Comparison of ENCODE assay signal across 15 cellular contexts in the genomic region with DNA sequence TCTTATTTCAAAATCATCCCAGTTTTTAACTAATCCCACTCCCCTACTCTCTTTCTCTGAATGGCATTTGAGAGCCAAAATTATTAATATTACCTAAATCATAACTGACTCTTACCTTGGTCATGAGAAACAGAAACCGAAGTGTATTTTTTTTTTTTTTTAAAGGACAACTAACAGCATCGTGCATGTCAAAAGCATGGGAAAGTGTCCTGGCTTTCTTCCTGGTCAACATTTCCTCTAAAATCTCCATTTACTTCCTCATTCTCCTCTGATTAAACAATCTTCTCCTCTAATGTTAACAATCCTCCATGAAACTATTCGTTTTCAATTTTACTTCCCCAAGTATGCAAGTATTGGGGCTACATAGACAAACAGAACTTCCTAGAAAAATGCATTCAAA. TPM values are rescaled to one million over a fixed set of nuclear protein-coding genes. Genes with fewer than 3 reads are reported as not detected.
DNase-seq lines count a peak whose midpoint lies in the region; ATAC-seq and TF ChIP-seq lines count a peak whose summit lies in the region.
"Had no signal": no experiment of that assay in that cellular context is flagged by ENCODE, and none has a peak within 500 bp of the region (broad histone marks: within the 10 kb centered on the region; RNA-seq: fewer than 3 reads in every experiment).

No MANE protein-coding gene starts in this region.

- no peak overlapping the region for H3K4me3 Mint-ChIP-seq in stimulated activated naive CD8-positive, alpha-beta T cell treated with anti-CD3 and anti-CD28 coated beads, Interleukin-15, amount 100 ng/mL, for 72 hours
- H3K4me3 Mint-ChIP-seq in activated CD4-positive, alpha-beta T cell treated with anti-CD3 and anti-CD28 coated beads, Interleukin-2, amount 10 ng/mL, durations not matched to agents 24 days and 14 days: no peak overlapping the region

- H3K4me3 ChIP-seq in left lung (no peak overlapping the region), esophagus muscularis mucosa (no peak overlapping the region)
- H3K4me3 ChIP-seq: heart left ventricle, MG63 had no signal

- H3K4me1 ChIP-seq in left lung (peaks cover 7 to 18% of the 10 kb centered on the region in 2 donors), esophagus muscularis mucosa (peaks cover 0 to 19% (median 8%) of the 10 kb centered on the region in 4 donors)

- H3K36me3 ChIP-seq in left lung: no peaks in the 10 kb centered on the region
- H3K36me3 ChIP-seq in esophagus muscularis mucosa: no peaks in the 10 kb centered on the region
- H3K36me3 ChIP-seq: brain microvascular endothelial cell, heart left ventricle, MG63 had no signal

- H3K27ac Mint-ChIP-seq in stimulated activated naive CD8-positive, alpha-beta T cell treated with anti-CD3 and anti-CD28 coated beads, Interleukin-15, amount 100 ng/mL, for 72 hours: peak overlapping the region; percentile 52 to 78
- no peak overlapping the region for H3K27ac Mint-ChIP-seq in activated CD4-positive, alpha-beta T cell treated with anti-CD3 and anti-CD28 coated beads, Interleukin-2, amount 10 ng/mL, durations not matched to agents 24 days and 14 days

- H3K27me3 ChIP-seq in left lung (no peaks in the 10 kb centered on the region), esophagus muscularis mucosa (no peaks in the 10 kb centered on the region)
- H3K27me3 ChIP-seq: brain microvascular endothelial cell, heart left ventricle, MG63 had no signal

- peaks cover 5% of the 10 kb centered on the region for H3K36me3 Mint-ChIP-seq in activated CD4-positive, alpha-beta T cell treated with anti-CD3 and anti-CD28 coated beads, Interleukin-2, amount 10 ng/mL, durations not matched to agents 24 days and 14 days (ENCODE audit: low read depth)

- no peaks in the 10 kb centered on the region for H3K9me3 ChIP-seq in left lung
- no peaks in the 10 kb centered on the region for H3K9me3 ChIP-seq in esophagus muscularis mucosa
- H3K9me3 ChIP-seq: MG63 had no signal

- no peak for TF ChIP-seq EP300 in esophagus muscularis mucosa (IDR thresholded peaks at IDR 0.05)

- no peaks in the 10 kb centered on the region for H3K9me3 Mint-ChIP-seq in stimulated activated naive CD8-positive, alpha-beta T cell treated with anti-CD3 and anti-CD28 coated beads, Interleukin-15, amount 100 ng/mL, for 72 hours
- H3K9me3 Mint-ChIP-seq in activated CD4-positive, alpha-beta T cell treated with anti-CD3 and anti-CD28 coated beads, Interleukin-2, amount 10 ng/mL, durations not matched to agents 24 days and 14 days: no peaks in the 10 kb centered on the region

- TF ChIP-seq POLR2A in esophagus muscularis mucosa (IDR thresholded peaks at IDR 0.05; ENCODE audit: low read depth): no peak

- H3K27ac ChIP-seq in VCaP (peak overlapping the region; percentile 38), left lung (peak overlapping the region; percentile 7 to 53), esophagus muscularis mucosa (replicated peaks in 1 of 4) (no peak overlapping the region)
- H3K27ac ChIP-seq: brain microvascular endothelial cell, heart left ventricle had no signal

- ATAC-seq in stimulated activated naive CD8-positive, alpha-beta T cell treated with anti-CD3 and anti-CD28 coated beads, Interleukin-15, amount 100 ng/mL, for 72 hours: no peak
- ATAC-seq in stimulated activated naive CD8-positive, alpha-beta T cell treated with anti-CD3 and anti-CD28 coated beads, Interleukin-15, Interleukin-2, amounts not matched to agents 100 U/mL and 50 U/mL, for 24 hours: no peak
- ATAC-seq in left lung: no peak
- ATAC-seq: heart left ventricle, left cardiac atrium had no signal

- H3K27me3 Mint-ChIP-seq in stimulated activated naive CD8-positive, alpha-beta T cell treated with anti-CD3 and anti-CD28 coated beads, Interleukin-15, amount 100 ng/mL, for 72 hours: no peaks in the 10 kb centered on the region
- H3K27me3 Mint-ChIP-seq in activated CD4-positive, alpha-beta T cell treated with anti-CD3 and anti-CD28 coated beads, Interleukin-2, amount 10 ng/mL, durations not matched to agents 24 days and 14 days: no peaks in the 10 kb centered on the region

- WGBS in esophagus muscularis mucosa: 33% methylated on average over 3 of the region's 3 CpGs

- peaks cover 8% of the 10 kb centered on the region for H3K4me1 Mint-ChIP-seq in stimulated activated naive CD8-positive, alpha-beta T cell treated with anti-CD3 and anti-CD28 coated beads, Interleukin-15, amount 100 ng/mL, for 72 hours
- peaks cover 11% of the 10 kb centered on the region for H3K4me1 Mint-ChIP-seq in activated CD4-positive, alpha-beta T cell treated with anti-CD3 and anti-CD28 coated beads, Interleukin-2, amount 10 ng/mL, durations not matched to agents 24 days and 14 days

- intact Hi-C loops in left lung (cut with DNase I): no loop called here
- intact Hi-C loops in activated CD4-positive, alpha-beta T cell treated with anti-CD3 and anti-CD28 coated beads, Interleukin-2, amount 10 ng/mL, durations not matched to agents 24 days and 14 days (cut with micrococcal nuclease): loop anchor here (5.0 kb wide), 1 partner anchor 782 kb away; a partner anchor contains a TSS
- intact Hi-C loops in esophagus muscularis mucosa (cut with DNase I): no loop called here

- DNase-seq in stimulated activated naive CD8-positive, alpha-beta T cell treated with anti-CD3 and anti-CD28 coated beads, Interleukin-15, amount 100 ng/mL, for 72 hours: no peak
- DNase-seq in stimulated activated naive CD8-positive, alpha-beta T cell treated with anti-CD3 and anti-CD28 coated beads, Interleukin-15, Interleukin-2, amounts not matched to agents 100 U/mL and 50 U/mL, for 24 hours: no peak
- DNase-seq in left lung (no peak), NCI-H446 treated with DMSO at 0.1 percent for 48 hours (lab: John Stamatoyannopoulos, UW) (no peak), NCI-H774 (lab: John Stamatoyannopoulos, UW) (no peak), esophagus muscularis mucosa (ENCODE audit: extremely low spot score) (no peak)
- DNase-seq in activated CD4-positive, alpha-beta T cell treated with anti-CD3 and anti-CD28 coated beads, Interleukin-2, amount 10 ng/mL, durations not matched to agents 24 days and 14 days: no peak
- DNase-seq: brain microvascular endothelial cell, heart left ventricle, left cardiac atrium, MG63, occipital lobe, RPMI8226, T-helper 2 cell had no signal

- no peak for TF ChIP-seq CTCF in VCaP (conservative IDR thresholded peaks at IDR 0.05)
- no peak for TF ChIP-seq CTCF in left lung (IDR thresholded peaks at IDR 0.05)
- no peak for TF ChIP-seq CTCF in esophagus muscularis mucosa (IDR thresholded peaks at IDR 0.05)

RNA-seq across cellular contexts. Expression of a gene that starts 2.1 kb away (rescaled TPM):
- total RNA-seq in left lung (10 to 100 TPM; 13.7 to 33.8 TPM), esophagus muscularis mucosa (1 to 10 TPM; 4.6 to 7.9 (median 5.5) TPM)
- total RNA-seq in activated CD4-positive, alpha-beta T cell treated with anti-CD3 and anti-CD28 coated beads, Interleukin-2, amount 10 ng/mL, durations not matched to agents 24 days and 14 days: 0.86 and 1.0 TPM in 2 replicates

RNA-seq across cellular contexts. Expression of a gene that starts 2.5 kb away (rescaled TPM):
- total RNA-seq in left lung (10 to 100 TPM; 13.8 to 26.1 TPM), esophagus muscularis mucosa (10 to 100 TPM in 1 of 4 donors, 1 to 10 TPM in 3; 5.6 to 14.2 (median 9.1) TPM)
- total RNA-seq in activated CD4-positive, alpha-beta T cell treated with anti-CD3 and anti-CD28 coated beads, Interleukin-2, amount 10 ng/mL, durations not matched to agents 24 days and 14 days: 17.4 and 19.5 TPM in 2 replicates

Comparison
In these comparisons a context has a peak if more than half of its experiments do, and no peak if none do; other contexts are left out.
1. H3K27ac ChIP-seq: peak in VCaP (single experiment) and left lung (2 of 2); none in esophagus muscularis mucosa (0 of 4).